ENCODE assay signal across 8 cellular contexts in genomic region chr7:138459300-138460175, GRCh38. TPM values are rescaled to one million over a fixed set of nuclear protein-coding genes. Genes with fewer than 3 reads are reported as not detected.
DNase-seq lines count a peak whose midpoint lies in the region; ATAC-seq and TF ChIP-seq lines count a peak whose summit lies in the region.

No MANE protein-coding gene starts in this region.

- H3K4me1 ChIP-seq in A673 (ENCODE audit: insufficient read depth, low read length, poor library complexity, severe bottlenecking): no peaks in the 10 kb centered on the region
- H3K4me1 ChIP-seq in spleen: peaks cover 6 to 28% (median 18%) of the 10 kb centered on the region in 6 donors

- TF ChIP-seq POLR2A in spleen (IDR thresholded peaks at IDR 0.05): peak in 1 of 3 donors; percentile 39

- H3K4me3 ChIP-seq in A673 (ENCODE audit: low read depth, low read length, poor library complexity, severe bottlenecking): peak overlapping the region; percentile 67
- H3K4me3 ChIP-seq in spleen: peak overlapping the region; percentile 10 to 93 (median 74)

- WGBS in spleen, 5 donors: 7 to 12% (median 10%) methylated on average over 20 to 34 of the region's 34 CpGs

- ATAC-seq in GM18868 (IDR thresholded peaks at IDR 0.05; ENCODE audit: unreplicated experiment) (peak; percentile 81), HG03135 (IDR thresholded peaks at IDR 0.05; ENCODE audit: unreplicated experiment) (peak; percentile 82)

- POLR2A ChIA-PET in A673 (lab: Charles Lee; ENCODE audit: low non-redundant PET): no interaction called here

- DNase-seq in A673 (ENCODE audit: low spot score) (no peak), NCI-H2171 treated with DMSO at 0.1 percent for 48 hours (lab: John Stamatoyannopoulos, UW) (peak; percentile 98), inferior parietal cortex (ENCODE audit: extremely low spot score) (peak; percentile 97), spleen (no peak)
- peak; percentile 98 for DNase-seq in central memory CD4-positive, alpha-beta T cell

- CTCF ChIA-PET in A673 (lab: Charles Lee): interaction anchor here (0.6 kb wide), 1 partner anchor 257 kb away, joined by 3 read pairs; no protein-coding TSS in a partner anchor

- no peaks in the 10 kb centered on the region for H3K36me3 ChIP-seq in A673 (ENCODE audit: insufficient read depth, low read length, poor library complexity, severe bottlenecking)
- H3K36me3 ChIP-seq in spleen: no peaks in the 10 kb centered on the region

- intact Hi-C loops in A673 (cut with micrococcal nuclease; ENCODE audit: unreplicated experiment): loop anchor here (10.0 kb wide), 2 partner anchors 275 to 295 kb away; no protein-coding TSS in a partner anchor
- intact Hi-C loops in spleen (cut with DNase I; ENCODE audit: low total_unique reads): loop anchor here (10.0 kb wide), 1 partner anchor 275 kb away; no protein-coding TSS in a partner anchor

- H3K27me3 ChIP-seq in A673 (replicated peaks; ENCODE audit: insufficient read depth, low read depth, low read length, poor library complexity) (no peaks in the 10 kb centered on the region), spleen (replicated peaks in 1 of 7) (no peaks in the 10 kb centered on the region)

- H3K9me3 ChIP-seq in A673 (ENCODE audit: low read depth, low read length, poor library complexity, severe bottlenecking) (no peaks in the 10 kb centered on the region), spleen (no peaks in the 10 kb centered on the region)

- BruUV-seq in A673 (replicated peaks; lab: Mats Ljungman, UMichigan): no TSS peak

- TF ChIP-seq CTCF in A673 (conservative IDR thresholded peaks at IDR 0.05; ENCODE audit: low read depth, low read length) (no peak; the same call in 1 of the 2 replicates), VCaP (conservative IDR thresholded peaks at IDR 0.05) (peak; percentile 31; the same call in 1 of the 2 replicates), spleen (IDR thresholded peaks at IDR 0.05 in 8 of 11, conservative IDR thresholded peaks at IDR 0.05 in 3 of 11) (peak in 8 of 11 experiments; percentile 3 to 51 (median 38))

- no peak overlapping the region for H3K27ac ChIP-seq in A673 (ENCODE audit: low read depth, low read length, poor library complexity, severe bottlenecking)
- H3K27ac ChIP-seq in VCaP: peak overlapping the region; percentile 97
- peak overlapping the region in 7 of 8 donors; percentile 92 to 98 (median 95) for H3K27ac ChIP-seq in spleen

RNA-seq across cellular contexts. Expression of gene TRIM24, which starts 0.5 kb away (rescaled TPM):
- total RNA-seq in A673 (2021) (24.2 and 25.9 TPM in 2 replicates), spleen (10 to 100 TPM; 13.7 to 22.3 (median 15.9) TPM)
- polyA plus RNA-seq in spleen: 1 to 10 TPM; 5.2 to 6.5 (median 5.7) TPM

Comparison
In these comparisons a context has a peak if more than half of its experiments do, and no peak if none do; other contexts are left out.
1. DNase-seq: peak in NCI-H2171 treated with DMSO at 0.1 percent for 48 hours (single experiment), central memory CD4-positive, alpha-beta T cell (single experiment) and inferior parietal cortex (single experiment); none in A673 (single experiment) and spleen (single experiment).